Comparison of ENCODE assay signal across 1 cellular context in genomic region chr22:39951603-39952293, GRCh38.
A peak's percentile ranks its signal among the peaks of the same experiment; 100 is the strongest.
TF ChIP-seq lines count a peak whose summit lies in the region.

No MANE protein-coding gene starts in this region.

TF ChIP-seq in GM12891, 5 proteins besides CTCF, POLR2A, EP300 and RAD21:
- TF ChIP-seq SPI1 (IDR thresholded peaks at IDR 0.05; ENCODE audit: low read depth, low read length) = 0 out of 2 replicates have a peak, but pooled peaks have one; percentile 3
